ENCODE assay signal across 1 cellular context in the genomic region with DNA sequence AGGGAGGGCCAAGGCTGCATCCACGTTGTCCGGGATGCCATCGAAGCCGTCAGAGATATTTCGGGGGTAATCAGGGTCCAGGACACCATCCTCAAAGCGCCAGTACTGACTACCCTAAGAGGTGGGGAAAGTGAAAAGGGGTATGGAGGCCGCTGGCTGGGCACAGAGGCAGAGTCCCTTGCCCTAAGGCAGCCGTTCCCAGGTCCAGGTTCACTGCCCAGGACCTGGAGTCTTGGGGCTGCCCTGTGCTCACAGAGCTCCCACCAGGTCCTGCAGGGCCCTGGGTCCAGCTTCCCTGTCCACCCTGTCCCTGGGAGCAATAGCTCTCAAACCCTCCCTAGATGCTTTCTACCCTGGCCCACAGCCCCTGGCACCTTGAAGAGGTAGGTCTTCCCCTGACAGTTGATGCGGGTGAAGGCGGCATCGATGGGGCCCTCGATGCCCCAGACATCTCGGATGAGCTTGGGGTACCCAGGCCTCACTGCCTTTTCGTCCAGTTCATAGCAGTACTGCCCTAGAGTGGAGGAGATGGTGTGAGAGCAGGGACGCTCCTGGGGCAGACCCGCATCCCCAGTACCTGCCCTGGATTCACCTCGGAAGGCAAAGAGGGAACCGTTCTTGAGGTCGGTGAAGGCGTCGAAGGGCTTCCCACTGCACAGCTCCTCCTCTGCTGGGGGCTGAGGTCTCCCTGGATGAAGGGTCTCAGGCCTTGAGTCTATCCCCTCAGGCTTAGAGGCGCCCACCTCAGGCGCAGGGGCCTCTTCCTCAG.
TF ChIP-seq lines count a peak whose summit lies in the region.

No MANE protein-coding gene starts in this region.

TF ChIP-seq in HEK293T, 16 proteins besides CTCF, POLR2A, EP300 and RAD21 (continued from another document):
- TF ChIP-seq ELF4 (IDR thresholded peaks at IDR 0.05) = no peak
- TF ChIP-seq ARNT (IDR thresholded peaks at IDR 0.05) = no peak
- no peak for TF ChIP-seq HDGF (IDR thresholded peaks at IDR 0.05; ENCODE audit: borderline replicate concordance)
- TF ChIP-seq NFRKB (IDR thresholded peaks at IDR 0.05) = no peak
- no peak for TF ChIP-seq ZNF384 (IDR thresholded peaks at IDR 0.05)
- TF ChIP-seq FOXA1 (IDR thresholded peaks at IDR 0.05) = no peak
- TF ChIP-seq SUZ12 (IDR thresholded peaks at IDR 0.05) = no peak
TF ChIP-seq in HEK293T: peak in this region for 0.
